Comparison of ENCODE assay signal across 8 cellular contexts in the genomic region with DNA sequence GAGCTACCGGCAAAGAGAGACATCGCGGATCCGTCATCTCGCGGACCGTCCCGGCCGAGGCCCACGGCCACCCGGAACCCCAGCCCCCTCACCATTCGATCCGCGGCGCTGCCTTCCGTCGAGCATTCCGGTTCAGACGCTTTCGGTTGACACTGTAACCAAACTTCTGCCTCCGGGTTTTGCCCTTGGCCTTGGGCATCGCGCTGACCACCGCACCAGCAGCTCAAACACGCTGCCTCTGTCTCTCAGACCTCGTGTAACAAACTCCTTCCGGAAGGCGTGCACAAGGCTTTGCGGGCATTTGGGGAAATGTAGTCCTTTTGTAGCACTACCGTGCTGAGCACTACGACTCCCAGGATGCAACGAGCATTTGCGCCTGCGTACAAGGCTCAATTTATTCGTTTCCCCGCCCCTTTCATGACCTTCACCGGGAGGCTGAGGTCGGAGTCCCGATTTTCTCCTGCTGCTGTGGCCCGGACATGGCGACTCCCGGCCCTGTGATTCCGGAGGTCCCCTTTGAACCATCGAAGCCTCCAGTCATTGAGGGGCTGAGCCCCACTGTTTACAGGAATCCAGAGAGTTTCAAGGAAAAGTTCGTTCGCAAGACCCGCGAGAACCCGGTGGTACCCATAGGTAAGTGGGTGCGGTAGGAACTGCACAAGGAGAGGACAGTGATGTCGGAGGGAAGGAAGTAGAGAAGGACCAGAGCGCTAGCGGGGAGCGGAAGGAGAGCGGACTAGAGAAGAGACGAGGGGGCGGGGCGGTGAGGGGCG. TPM values are rescaled to one million over a fixed set of nuclear protein-coding genes. Genes with fewer than 3 reads are reported as not detected.
DNase-seq lines count a peak whose midpoint lies in the region; ATAC-seq and TF ChIP-seq lines count a peak whose summit lies in the region.

A gene with protein sequence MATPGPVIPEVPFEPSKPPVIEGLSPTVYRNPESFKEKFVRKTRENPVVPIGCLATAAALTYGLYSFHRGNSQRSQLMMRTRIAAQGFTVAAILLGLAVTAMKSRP (plus strand): TSS at position 411 of the 773 bp plus-strand sequence. CDS start 69 bp downstream, at position 480.
A gene with protein sequence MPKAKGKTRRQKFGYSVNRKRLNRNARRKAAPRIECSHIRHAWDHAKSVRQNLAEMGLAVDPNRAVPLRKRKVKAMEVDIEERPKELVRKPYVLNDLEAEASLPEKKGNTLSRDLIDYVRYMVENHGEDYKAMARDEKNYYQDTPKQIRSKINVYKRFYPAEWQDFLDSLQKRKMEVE (minus strand): TSS at position 258 of the 773 bp plus-strand sequence. CDS start 59 bp downstream, at position 199.

- peaks cover 56% of the 10 kb centered on the region for H3K36me3 Mint-ChIP-seq in activated naive CD4-positive, alpha-beta T cell treated with anti-CD3 and anti-CD28 coated beads for 36 hours (ENCODE audit: low read depth)

- H3K27me3 ChIP-seq in gastroesophageal sphincter (no peaks in the 10 kb centered on the region), neutrophil (no peaks in the 10 kb centered on the region)

- H3K9me3 ChIP-seq in gastroesophageal sphincter = no peaks in the 10 kb centered on the region
- no peaks in the 10 kb centered on the region for H3K9me3 ChIP-seq in neutrophil

- H3K4me3 ChIP-seq in HFF-Myc (replicated peaks; ENCODE audit: low read depth, low read length) (peak within 1 kb of the TSS; percentile 85), gastroesophageal sphincter (peak within 1 kb of the TSS; percentile 92 to 93), neutrophil (ENCODE audit: low read depth in 1 of 2, low read length in 1 of 2) (peak within 1 kb of the TSS; percentile 78 to 83)

- H3K9me3 Mint-ChIP-seq in activated naive CD4-positive, alpha-beta T cell treated with anti-CD3 and anti-CD28 coated beads for 36 hours = no peaks in the 10 kb centered on the region

- CTCF ChIA-PET in activated naive CD4-positive, alpha-beta T cell treated with anti-CD3 and anti-CD28 coated beads for 36 hours (lab: Charles Lee) = no interaction called here

- 0 to 2% methylated on average over 9 to 27 of the region's 59 CpGs for WGBS in gastroesophageal sphincter (ENCODE audit: low coverage in 1 of 2), 2 donors

- TF ChIP-seq CTCF in HFF-Myc (IDR thresholded peaks at IDR 0.05; ENCODE audit: low read depth, low read length, missing control alignments) (no peak), gastroesophageal sphincter (IDR thresholded peaks at IDR 0.05) (peak in 2 of 4 experiments; percentile 47 to 57), neutrophil (IDR thresholded peaks at IDR 0.05) (peak; percentile 72)

- peak; percentile 97 for ATAC-seq in gastroesophageal sphincter

- TF ChIP-seq POLR2A in gastroesophageal sphincter (IDR thresholded peaks at IDR 0.05) = no peak

- peak within 1 kb of the TSS; percentile 100 for H3K4me3 Mint-ChIP-seq in activated naive CD4-positive, alpha-beta T cell treated with anti-CD3 and anti-CD28 coated beads for 36 hours

- H3K27ac Mint-ChIP-seq in activated naive CD4-positive, alpha-beta T cell treated with anti-CD3 and anti-CD28 coated beads for 36 hours = peak within 1 kb of the TSS; percentile 100

- H3K36me3 ChIP-seq in gastroesophageal sphincter (peaks cover 0 to 57% of the 10 kb centered on the region in 2 donors), neutrophil (peaks cover 19% of the 10 kb centered on the region)

- H3K4me1 Mint-ChIP-seq in activated naive CD4-positive, alpha-beta T cell treated with anti-CD3 and anti-CD28 coated beads for 36 hours (ENCODE audit: low read depth) = peaks cover 33% of the 10 kb centered on the region

- H3K27ac ChIP-seq in gastroesophageal sphincter (peak within 1 kb of the TSS; percentile 74 to 97 (median 95)), neutrophil (peak within 1 kb of the TSS; percentile 93), substantia nigra (ENCODE audit: low read depth, low read length, poor library complexity, severe bottlenecking) (peak within 1 kb of the TSS; percentile 96)

- no peaks in the 10 kb centered on the region for H3K27me3 Mint-ChIP-seq in activated naive CD4-positive, alpha-beta T cell treated with anti-CD3 and anti-CD28 coated beads for 36 hours (ENCODE audit: low read depth)

- H3K4me1 ChIP-seq in gastroesophageal sphincter = peaks cover 6 to 43% (median 7%) of the 10 kb centered on the region in 3 donors
- peaks cover 17 to 21% of the 10 kb centered on the region in 2 experiments for H3K4me1 ChIP-seq in neutrophil (ENCODE audit: control insufficient read depth in 1 of 2, insufficient read depth in 1 of 2, low read depth in 1 of 2, low read length in 1 of 2)

- TF ChIP-seq EP300 in gastroesophageal sphincter (IDR thresholded peaks at IDR 0.05) = no peak

- intact Hi-C loops in activated naive CD4-positive, alpha-beta T cell treated with anti-CD3 and anti-CD28 coated beads for 36 hours (cut with micrococcal nuclease) = loop anchor here (1.0 to 5.0 kb wide), 8 partner anchors 27 to 1039 kb away; a partner anchor contains a TSS

- peak; percentile 98 for DNase-seq in GM03348 (ENCODE audit: low spot score)
- peak; percentile 99 for DNase-seq in HFF-Myc (ENCODE audit: extremely low read depth, low read depth)
- peak; percentile 99 for DNase-seq in NAMALWA (ENCODE audit: low spot score)
- peak; percentile 99 for DNase-seq in SK-N-DZ (ENCODE audit: low spot score)
- peak; percentile 100 for DNase-seq in activated naive CD4-positive, alpha-beta T cell treated with anti-CD3 and anti-CD28 coated beads for 36 hours
- DNase-seq in substantia nigra (lab: John Stamatoyannopoulos, UW) = peak; percentile 78 to 99 (median 97)

RNA-seq across cellular contexts. Expression of the first gene that starts in this region (rescaled TPM):
- polyA plus RNA-seq in SK-N-DZ (2014; cell fraction: cytosol; rRNA removed) = 162 and 190 TPM in 2 replicates
- polyA plus RNA-seq in SK-N-DZ (2014; cell fraction: nucleus; rRNA removed) = 64.4 and 111 TPM in 2 replicates
- 100 to 1,000 TPM; 154 to 155 TPM for total RNA-seq in activated naive CD4-positive, alpha-beta T cell treated with anti-CD3 and anti-CD28 coated beads for 36 hours
- 100 to 1,000 TPM in 3 of 4 donors, 10 to 100 TPM in 1; 87.1 to 190 (median 157) TPM for total RNA-seq in gastroesophageal sphincter

RNA-seq across cellular contexts. Expression of the second gene that starts in this region (rescaled TPM):
- 39.6 and 43.4 TPM in 2 replicates for polyA plus RNA-seq in SK-N-DZ (2014; cell fraction: cytosol; rRNA removed)
- 54.6 and 64.9 TPM in 2 replicates for polyA plus RNA-seq in SK-N-DZ (2014; cell fraction: nucleus; rRNA removed)
- 10 to 100 TPM; 42.1 to 43.1 TPM for total RNA-seq in activated naive CD4-positive, alpha-beta T cell treated with anti-CD3 and anti-CD28 coated beads for 36 hours
- 10 to 100 TPM in 3 of 4 donors, 1 to 10 TPM in 1; 9.1 to 22.3 (median 14.3) TPM for total RNA-seq in gastroesophageal sphincter

Comparison
In these comparisons a context has a peak if more than half of its experiments do, and no peak if none do; other contexts are left out.
1. Peak in every context shown above with its lines: DNase-seq, ATAC-seq, H3K4me3 ChIP-seq and H3K27ac ChIP-seq.